Comparison of ENCODE assay signal across 24 cellular contexts in the genomic region with DNA sequence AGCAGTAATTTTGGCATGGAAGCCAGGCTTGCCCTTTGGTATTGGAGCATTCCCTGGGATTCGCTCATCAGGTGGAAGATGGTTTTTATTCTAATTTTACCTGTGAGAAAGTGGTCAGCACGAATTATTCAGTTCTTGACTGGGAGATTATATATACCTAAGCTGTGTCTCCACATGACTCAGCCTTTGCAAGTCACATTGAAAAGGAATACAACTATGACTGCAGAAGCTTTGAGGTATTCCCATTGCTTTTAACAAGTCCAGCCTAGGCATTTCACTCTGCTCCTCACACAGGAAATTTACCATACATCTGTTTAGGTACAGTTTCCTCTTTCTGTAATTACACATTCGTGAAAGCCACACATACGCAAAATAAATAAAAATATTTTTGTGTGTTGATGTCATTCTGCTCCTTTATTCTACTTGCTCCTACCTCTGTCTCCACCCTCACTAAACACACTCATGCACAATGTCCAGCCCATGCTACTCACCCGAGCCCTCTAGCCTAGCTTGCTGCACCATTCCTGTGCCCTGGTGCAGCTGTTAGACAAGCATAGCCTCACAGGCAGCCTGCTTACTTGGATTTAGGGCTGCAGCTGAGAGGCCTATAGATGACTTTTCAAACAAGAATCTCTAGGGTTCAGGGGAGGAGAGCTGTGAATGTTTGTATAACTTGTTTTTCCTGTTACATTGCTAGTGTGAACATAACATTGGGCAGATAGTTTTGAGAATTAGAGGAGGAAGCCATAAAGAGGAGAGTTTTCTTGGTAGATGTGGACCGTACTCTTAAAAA.
DNase-seq lines count a peak whose midpoint lies in the region; ATAC-seq and TF ChIP-seq lines count a peak whose summit lies in the region.
"Had no signal": no experiment of that assay in that cellular context is flagged by ENCODE, and none has a peak within 500 bp of the region (broad histone marks: within the 10 kb centered on the region; RNA-seq: fewer than 3 reads in every experiment).

No MANE protein-coding gene starts in this region.

- H3K79me2 ChIP-seq in PC-3 (ENCODE audit: low read length), result no peaks in the 10 kb centered on the region

- POLR2A ChIA-PET in PC-3 (lab: Charles Lee; ENCODE audit: unreplicated experiment), result no interaction called here

- no peaks in the 10 kb centered on the region for H3F3A ChIP-seq in PC-3 (ENCODE audit: low read length, unreplicated experiment)

- H3K27ac Mint-ChIP-seq in nephron progenitor cell, result peak overlapping the region; percentile 52
- H3K27ac Mint-ChIP-seq: activated B cell treated with CpG ODN at 0.5 μM for 24 hours; activated CD8-positive, alpha-beta T cell treated with anti-CD3 and anti-CD28 coated beads for 36 hours; activated T-cell treated with anti-CD3 and anti-CD28 coated beads, Interleukin-2, amount 50 U/mL, for 24 hours had no signal

- no peaks in the 10 kb centered on the region for H3K36me3 Mint-ChIP-seq in nephron progenitor cell (ENCODE audit: low read depth)

- H3K9me2 ChIP-seq in PC-3 (replicated peaks; ENCODE audit: low read length), result no peaks in the 10 kb centered on the region

- TF ChIP-seq CTCF in PC-3 (conservative IDR thresholded peaks at IDR 0.05; ENCODE audit: low read depth, low read length), result no peak
- no peak for TF ChIP-seq CTCF in nephron progenitor cell (IDR thresholded peaks at IDR 0.05)

- intact Hi-C loops in PC-3 (cut with micrococcal nuclease), result no loop called here

- no peak overlapping the region for H3K27ac ChIP-seq in PC-3 (ENCODE audit: low read length)
- H3K27ac ChIP-seq: BLaER1 treated with 17β-estradiol and CSF1 and Interleukin-3, amounts not matched to agents 10 nM and 100 nM; heart left ventricle; Peyer's patch; SK-N-MC; vagina had no signal

- H3K4me3 ChIP-seq in PC-3 (ENCODE audit: low read length), result no peak overlapping the region
- H3K4me3 ChIP-seq in H7 (ENCODE audit: insufficient read depth, low read depth, low read length), result no peak overlapping the region
- H3K4me3 ChIP-seq: BLaER1 treated with 17β-estradiol and CSF1 and Interleukin-3, amounts not matched to agents 10 nM and 100 nM; heart left ventricle; Peyer's patch; SK-N-MC; vagina had no signal

- BruUV-seq in PC-3 (replicated peaks; lab: Mats Ljungman, UMichigan), result no TSS peak

- H3K4me3 Mint-ChIP-seq in nephron progenitor cell, result no peak overlapping the region
- H3K4me3 Mint-ChIP-seq: activated B cell treated with CpG ODN at 0.5 μM for 24 hours; activated CD8-positive, alpha-beta T cell treated with anti-CD3 and anti-CD28 coated beads for 36 hours; activated T-cell treated with anti-CD3 and anti-CD28 coated beads, Interleukin-2, amount 50 U/mL, for 24 hours had no signal

- no peak overlapping the region for H3K9ac ChIP-seq in PC-3 (ENCODE audit: low read length)
- H3K9ac ChIP-seq: BLaER1 treated with 17β-estradiol and CSF1 and Interleukin-3, amounts not matched to agents 10 nM and 100 nM had no signal

- H3K9me3 Mint-ChIP-seq in nephron progenitor cell, result no peaks in the 10 kb centered on the region

- H3K4me1 Mint-ChIP-seq in nephron progenitor cell, result peaks cover 30% of the 10 kb centered on the region
- H3K4me1 Mint-ChIP-seq: activated B cell treated with CpG ODN at 0.5 μM for 24 hours had no signal

- no peak for TF ChIP-seq POLR2A in erythroblast (IDR thresholded peaks at IDR 0.05; ENCODE audit: low read length)

- no peaks in the 10 kb centered on the region for H3K27me3 ChIP-seq in PC-3 (ENCODE audit: low read length)
- no peaks in the 10 kb centered on the region for H3K27me3 ChIP-seq in H7 (ENCODE audit: control insufficient read depth, insufficient read depth, low read length)
- H3K27me3 ChIP-seq: BLaER1 treated with 17β-estradiol and CSF1 and Interleukin-3, amounts not matched to agents 10 nM and 100 nM; heart left ventricle; Peyer's patch; vagina had no signal

- peak overlapping the region; percentile 22 for H3K4me2 ChIP-seq in PC-3 (ENCODE audit: low read length)
- H3K4me2 ChIP-seq: BLaER1 treated with 17β-estradiol and CSF1 and Interleukin-3, amounts not matched to agents 10 nM and 100 nM had no signal

- peaks cover 4% of the 10 kb centered on the region for H3K27me3 Mint-ChIP-seq in nephron progenitor cell (ENCODE audit: low read depth, poor library complexity)
- H3K27me3 Mint-ChIP-seq: activated B cell treated with CpG ODN at 0.5 μM for 24 hours; activated CD8-positive, alpha-beta T cell treated with anti-CD3 and anti-CD28 coated beads for 36 hours; activated T-cell treated with anti-CD3 and anti-CD28 coated beads, Interleukin-2, amount 50 U/mL, for 24 hours had no signal

- H3K9me3 ChIP-seq in PC-3 (ENCODE audit: low read length), result no peaks in the 10 kb centered on the region
- H3K9me3 ChIP-seq: BLaER1 treated with 17β-estradiol and CSF1 and Interleukin-3, amounts not matched to agents 10 nM and 100 nM; heart left ventricle; Peyer's patch; vagina had no signal

- no peaks in the 10 kb centered on the region for H3K36me3 ChIP-seq in PC-3 (ENCODE audit: low read depth, low read length)
- H3K36me3 ChIP-seq in H7 (replicated peaks; ENCODE audit: control insufficient read depth, insufficient read depth, low read length), result no peaks in the 10 kb centered on the region
- H3K36me3 ChIP-seq: BLaER1 treated with 17β-estradiol and CSF1 and Interleukin-3, amounts not matched to agents 10 nM and 100 nM; heart left ventricle; Peyer's patch; vagina had no signal

- CTCF ChIA-PET in PC-3 (lab: Charles Lee), result no interaction called here

- ATAC-seq in PC-3 (peak; percentile 56), esophagus mucosa (peak; percentile 98)
- ATAC-seq: activated CD8-positive, alpha-beta T cell treated with anti-CD3 and anti-CD28 coated beads for 36 hours; heart left ventricle had no signal

- H3K4me1 ChIP-seq in PC-3 (ENCODE audit: insufficient read depth, low read length), result peaks cover 15% of the 10 kb centered on the region
- H3K4me1 ChIP-seq: BLaER1 treated with 17β-estradiol and CSF1 and Interleukin-3, amounts not matched to agents 10 nM and 100 nM; heart left ventricle; Peyer's patch; vagina had no signal

- 0 out of 2 replicates have a peak overlapping the region, but pooled peaks have one; percentile 14 for H2AFZ ChIP-seq in PC-3 (ENCODE audit: low read length)

- H4K20me1 ChIP-seq in PC-3 (ENCODE audit: low read length), result no peaks in the 10 kb centered on the region
- H4K20me1 ChIP-seq: BLaER1 treated with 17β-estradiol and CSF1 and Interleukin-3, amounts not matched to agents 10 nM and 100 nM had no signal

- DNase-seq in EL, result peak; percentile 13
- DNase-seq in PC-3, result peak; percentile 58
- DNase-seq in nephron progenitor cell, result no peak
- no peak for DNase-seq in NCI-H2107 treated with DMSO at 0.1 percent for 48 hours (lab: John Stamatoyannopoulos, UW; ENCODE audit: unreplicated experiment)
- DNase-seq in H7, result no peak
- DNase-seq in AG08396 (ENCODE audit: low spot score), result no peak
- no peak for DNase-seq in erythroblast (lab: John Stamatoyannopoulos, UW)
- DNase-seq: activated B cell treated with CpG ODN at 0.5 μM for 24 hours; activated CD8-positive, alpha-beta T cell treated with anti-CD3 and anti-CD28 coated beads for 36 hours; activated naive CD4-positive, alpha-beta T cell treated with Interleukin-2 at 50 U/mL for 16 hours; activated T-cell treated with anti-CD3 and anti-CD28 coated beads, Interleukin-2, amount 50 U/mL, for 24 hours; DMS 273 treated with DMSO at 0.1 percent for 48 hours; effector memory CD4-positive, alpha-beta T cell; GOT3; heart left ventricle; KBM-7; NCI-H1694 treated with DMSO at 0.1 percent for 48 hours; NCI-H2227 treated with DMSO at 0.1 percent for 48 hours; nucleus accumbens; Peyer's patch had no signal

Comparison
In these comparisons a context has a peak if more than half of its experiments do, and no peak if none do; other contexts are left out.
1. DNase-seq: peak in EL (single experiment) and PC-3 (single experiment); none in nephron progenitor cell (single experiment), NCI-H2107 treated with DMSO at 0.1 percent for 48 hours (single experiment), H7 (single experiment), AG08396 (single experiment) and erythroblast (0 of 2).